1 cellular context compared by ENCODE assay signal in genomic region chr3:143971367-143972154, GRCh38.
A peak's percentile ranks its signal among the peaks of the same experiment; 100 is the strongest.
TF ChIP-seq lines count a peak whose summit lies in the region.

Gene DIPK2A (plus strand): TSS chr3:143971823. CDS start chr3:143972333, 510 bp downstream.

TF ChIP-seq in HepG2, 621 proteins besides CTCF, POLR2A, EP300 and RAD21 (continued from another document and continues in another):
- TF ChIP-seq PHF21A (CRISPR knock-in tag; IDR thresholded peaks at IDR 0.05) (no peak), ZBTB49 (CRISPR knock-in tag; IDR thresholded peaks at IDR 0.05; ENCODE audit: borderline replicate concordance) (no peak), CSRNP1 (CRISPR knock-in tag; IDR thresholded peaks at IDR 0.05) (no peak), ZFP90 (CRISPR knock-in tag; IDR thresholded peaks at IDR 0.05; ENCODE audit: borderline replicate concordance) (no peak), ZNF383 (CRISPR knock-in tag; IDR thresholded peaks at IDR 0.05; ENCODE audit: borderline replicate concordance) (no peak), SP1 (IDR thresholded peaks at IDR 0.05) (no peak), SP1 (CRISPR knock-in tag; IDR thresholded peaks at IDR 0.05) (no peak; the same call in 1 of the 2 replicates), ATF6 (CRISPR knock-in tag; conservative IDR thresholded peaks at IDR 0.05) (no peak), CHD2 (IDR thresholded peaks at IDR 0.05; ENCODE audit: low read depth, low read length) (peak; percentile 43; the same call in 1 of the 2 replicates), ZBTB10 (CRISPR knock-in tag; IDR thresholded peaks at IDR 0.05; ENCODE audit: borderline replicate concordance) (no peak), ZNF350 (CRISPR knock-in tag; IDR thresholded peaks at IDR 0.05; ENCODE audit: borderline replicate concordance, low read depth) (peak; percentile 40; the same call in 1 of the 2 replicates), ZBTB1 (CRISPR knock-in tag; IDR thresholded peaks at IDR 0.05; ENCODE audit: borderline replicate concordance) (no peak), ZBTB3 (CRISPR knock-in tag; IDR thresholded peaks at IDR 0.05; ENCODE audit: borderline replicate concordance, low read depth) (no peak), ZSCAN12 (CRISPR knock-in tag; IDR thresholded peaks at IDR 0.05) (no peak), NCOR1 (IDR thresholded peaks at IDR 0.05; ENCODE audit: borderline replicate concordance, low read length) (no peak), ZNF468 (CRISPR knock-in tag; IDR thresholded peaks at IDR 0.05) (no peak), FOXP4 (CRISPR knock-in tag; IDR thresholded peaks at IDR 0.05) (no peak), KDM5A (IDR thresholded peaks at IDR 0.05; ENCODE audit: borderline replicate concordance, low read length) (no peak), MBNL3 (CRISPR knock-in tag; conservative IDR thresholded peaks at IDR 0.05) (no peak), ZNF883 (CRISPR knock-in tag; IDR thresholded peaks at IDR 0.05; ENCODE audit: not compliant biosample characterization) (no peak), ADNP (CRISPR knock-in tag; IDR thresholded peaks at IDR 0.05) (no peak), SMARCE1 (IDR thresholded peaks at IDR 0.05; ENCODE audit: borderline replicate concordance) (no peak), ZNF564 (CRISPR knock-in tag; IDR thresholded peaks at IDR 0.05) (no peak), YY1 (IDR thresholded peaks at IDR 0.05; ENCODE audit: insufficient read depth, insufficient replicate concordance, low read depth, low read length) (peak; percentile 15), SIX4 (CRISPR knock-in tag; IDR thresholded peaks at IDR 0.05) (no peak), HNRNPK (IDR thresholded peaks at IDR 0.05; ENCODE audit: low read depth, low read length, poor library complexity, severe bottlenecking) (peak; percentile 79), PTBP1 (IDR thresholded peaks at IDR 0.05; ENCODE audit: low read depth, low read length, poor library complexity, severe bottlenecking) (no peak), ZNF343 (CRISPR knock-in tag; IDR thresholded peaks at IDR 0.05) (no peak), ZNF549 (CRISPR knock-in tag; IDR thresholded peaks at IDR 0.05) (no peak), XRCC5 (optimal IDR thresholded peaks at IDR 0.05; ENCODE audit: low read length) (no peak), CREBL2 (CRISPR knock-in tag; IDR thresholded peaks at IDR 0.05; ENCODE audit: borderline replicate concordance) (no peak), STAG1 (CRISPR knock-in tag; IDR thresholded peaks at IDR 0.05) (no peak), ZNF660 (CRISPR knock-in tag; IDR thresholded peaks at IDR 0.05; ENCODE audit: borderline replicate concordance, low read depth) (no peak), CBX1 (IDR thresholded peaks at IDR 0.05; ENCODE audit: low read depth) (no peak), SALL1 (CRISPR knock-in tag; IDR thresholded peaks at IDR 0.05) (peak; percentile 37; the same call in 1 of the 2 replicates), ZFP62 (CRISPR knock-in tag; IDR thresholded peaks at IDR 0.05) (no peak), ZNF430 (CRISPR knock-in tag; IDR thresholded peaks at IDR 0.05) (0 out of 2 replicates have a peak, but pooled peaks have one; percentile 38), ZNF17 (CRISPR knock-in tag; IDR thresholded peaks at IDR 0.05) (no peak), ZBTB42 (CRISPR knock-in tag; IDR thresholded peaks at IDR 0.05) (no peak), LCORL (IDR thresholded peaks at IDR 0.05) (no peak), LCORL (CRISPR knock-in tag; IDR thresholded peaks at IDR 0.05) (peak; percentile 49), ZNF441 (CRISPR knock-in tag; IDR thresholded peaks at IDR 0.05; ENCODE audit: borderline replicate concordance) (peak; percentile 68; the same call in 1 of the 2 replicates), POLR2G (IDR thresholded peaks at IDR 0.05; ENCODE audit: low read depth, low read length) (peak; percentile 66), PHF8 (CRISPR knock-in tag; IDR thresholded peaks at IDR 0.05) (0 out of 2 replicates have a peak, but pooled peaks have one; percentile 14)
- TF ChIP-seq, protein P1, sequence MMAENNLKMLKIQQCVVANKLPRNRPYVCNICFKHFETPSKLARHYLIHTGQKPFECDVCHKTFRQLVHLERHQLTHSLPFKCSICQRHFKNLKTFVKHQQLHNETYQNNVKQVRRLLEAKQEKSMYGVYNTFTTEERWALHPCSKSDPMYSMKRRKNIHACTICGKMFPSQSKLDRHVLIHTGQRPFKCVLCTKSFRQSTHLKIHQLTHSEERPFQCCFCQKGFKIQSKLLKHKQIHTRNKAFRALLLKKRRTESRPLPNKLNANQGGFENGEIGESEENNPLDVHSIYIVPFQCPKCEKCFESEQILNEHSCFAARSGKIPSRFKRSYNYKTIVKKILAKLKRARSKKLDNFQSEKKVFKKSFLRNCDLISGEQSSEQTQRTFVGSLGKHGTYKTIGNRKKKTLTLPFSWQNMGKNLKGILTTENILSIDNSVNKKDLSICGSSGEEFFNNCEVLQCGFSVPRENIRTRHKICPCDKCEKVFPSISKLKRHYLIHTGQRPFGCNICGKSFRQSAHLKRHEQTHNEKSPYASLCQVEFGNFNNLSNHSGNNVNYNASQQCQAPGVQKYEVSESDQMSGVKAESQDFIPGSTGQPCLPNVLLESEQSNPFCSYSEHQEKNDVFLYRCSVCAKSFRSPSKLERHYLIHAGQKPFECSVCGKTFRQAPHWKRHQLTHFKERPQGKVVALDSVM (CRISPR knock-in tag; IDR thresholded peaks at IDR 0.05), result no peak
- TF ChIP-seq, protein P2, sequence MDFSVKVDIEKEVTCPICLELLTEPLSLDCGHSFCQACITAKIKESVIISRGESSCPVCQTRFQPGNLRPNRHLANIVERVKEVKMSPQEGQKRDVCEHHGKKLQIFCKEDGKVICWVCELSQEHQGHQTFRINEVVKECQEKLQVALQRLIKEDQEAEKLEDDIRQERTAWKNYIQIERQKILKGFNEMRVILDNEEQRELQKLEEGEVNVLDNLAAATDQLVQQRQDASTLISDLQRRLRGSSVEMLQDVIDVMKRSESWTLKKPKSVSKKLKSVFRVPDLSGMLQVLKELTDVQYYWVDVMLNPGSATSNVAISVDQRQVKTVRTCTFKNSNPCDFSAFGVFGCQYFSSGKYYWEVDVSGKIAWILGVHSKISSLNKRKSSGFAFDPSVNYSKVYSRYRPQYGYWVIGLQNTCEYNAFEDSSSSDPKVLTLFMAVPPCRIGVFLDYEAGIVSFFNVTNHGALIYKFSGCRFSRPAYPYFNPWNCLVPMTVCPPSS (IDR thresholded peaks at IDR 0.05), result no peak
- TF ChIP-seq, protein P3, sequence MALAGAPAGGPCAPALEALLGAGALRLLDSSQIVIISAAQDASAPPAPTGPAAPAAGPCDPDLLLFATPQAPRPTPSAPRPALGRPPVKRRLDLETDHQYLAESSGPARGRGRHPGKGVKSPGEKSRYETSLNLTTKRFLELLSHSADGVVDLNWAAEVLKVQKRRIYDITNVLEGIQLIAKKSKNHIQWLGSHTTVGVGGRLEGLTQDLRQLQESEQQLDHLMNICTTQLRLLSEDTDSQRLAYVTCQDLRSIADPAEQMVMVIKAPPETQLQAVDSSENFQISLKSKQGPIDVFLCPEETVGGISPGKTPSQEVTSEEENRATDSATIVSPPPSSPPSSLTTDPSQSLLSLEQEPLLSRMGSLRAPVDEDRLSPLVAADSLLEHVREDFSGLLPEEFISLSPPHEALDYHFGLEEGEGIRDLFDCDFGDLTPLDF (CRISPR knock-in tag; IDR thresholded peaks at IDR 0.05), result no peak
